8 cellular contexts compared by ENCODE assay signal in genomic region chr3:195546130-195546560, GRCh38. TPM values are rescaled to one million over a fixed set of nuclear protein-coding genes. Genes with fewer than 3 reads are reported as not detected.
DNase-seq lines count a peak whose midpoint lies in the region; ATAC-seq and TF ChIP-seq lines count a peak whose summit lies in the region.

No MANE protein-coding gene starts in this region.

- peaks cover 69% of the 10 kb centered on the region for H3K4me1 Mint-ChIP-seq in CD8-positive, alpha-beta T cell (ENCODE audit: low read depth)

- POLR2A ChIA-PET in CD8-positive, alpha-beta T cell (lab: Charles Lee): interaction anchor here (1.0 kb wide), 1 partner anchor 63 kb away, joined by 4 read pairs; no protein-coding TSS in a partner anchor
- POLR2A ChIA-PET in Panc1 (lab: Charles Lee): no interaction called here

- CTCF ChIA-PET in CD8-positive, alpha-beta T cell (lab: Charles Lee): interaction anchor here (1.0 to 1.2 kb wide), 3 partner anchors 24 to 348 kb away, joined by 3 to 4 read pairs (median 3); no protein-coding TSS in a partner anchor
- CTCF ChIA-PET in Panc1 (lab: Charles Lee): no interaction called here

- H3K36me3 Mint-ChIP-seq in CD8-positive, alpha-beta T cell: peaks cover 16% of the 10 kb centered on the region

- no peaks in the 10 kb centered on the region for H3K27me3 Mint-ChIP-seq in CD8-positive, alpha-beta T cell (ENCODE audit: low read depth)

- peak overlapping the region; percentile 22 for H3K27ac ChIP-seq in CD8-positive, alpha-beta T cell (ENCODE audit: low read depth, low read length)
- H3K27ac ChIP-seq in Panc1 (ENCODE audit: low read length) (no peak overlapping the region), psoas muscle (peak overlapping the region; percentile 24)

- H3K4me3 ChIP-seq in CD8-positive, alpha-beta T cell (ENCODE audit: low read depth, low read length): peak overlapping the region; percentile 31
- H3K4me3 ChIP-seq in Panc1 (ENCODE audit: low read depth in 2 of 2, low read length in 2 of 2) (no peak overlapping the region), psoas muscle (no peak overlapping the region)

- BruUV-seq in Panc1 (replicated peaks; lab: Mats Ljungman, UMichigan): no TSS peak

- in situ Hi-C loops in Panc1 (cut with HindIII; ENCODE audit: low pct_unique_long_range_greater_than_20kb, low sequenced_read_pairs): no loop called here

- peaks cover 67% of the 10 kb centered on the region for H3K4me1 ChIP-seq in CD8-positive, alpha-beta T cell (ENCODE audit: insufficient read depth, low read length)
- H3K4me1 ChIP-seq in Panc1 (ENCODE audit: control insufficient read depth, insufficient read depth, low read length) (peaks cover 9% of the 10 kb centered on the region), psoas muscle (peaks cover 32% of the 10 kb centered on the region)

- no peaks in the 10 kb centered on the region for H3K27me3 ChIP-seq in CD8-positive, alpha-beta T cell (ENCODE audit: insufficient read depth, low read length)
- no peaks in the 10 kb centered on the region for H3K27me3 ChIP-seq in Panc1 (ENCODE audit: control insufficient read depth, insufficient read depth, low read length)
- no peaks in the 10 kb centered on the region for H3K27me3 ChIP-seq in psoas muscle (ENCODE audit: insufficient read depth in 3 of 3, low read length in 2 of 3)

- intact Hi-C loops in CD8-positive, alpha-beta T cell (cut with DNase I, micrococcal nuclease): loop anchor here in 1 of 2 experiments (10.0 kb wide), 1 partner anchor 1061 kb away; the partner anchor contains the start of gene ATP13A3
- intact Hi-C loops in Panc1 (cut with micrococcal nuclease; ENCODE audit: unreplicated experiment) (no loop called here), psoas muscle (cut with DNase I) (no loop called here)

- DNase-seq in CD8-positive, alpha-beta T cell: peak in 1 of 7 experiments; percentile 18
- DNase-seq in Panc1 (ENCODE audit: low read depth, low spot score) (peak; percentile 82), dedifferentiated amniotic fluid mesenchymal stem cell (ENCODE audit: extremely low spot score) (peak; percentile 86), psoas muscle (peak in 1 of 2 donors; percentile 50), SIG-M5 treated with dmso at 0.1 percent for 504 hours (lab: John Stamatoyannopoulos, UW; ENCODE audit: unreplicated experiment) (no peak), T-helper 9 cell (no peak)

- H3K9me3 Mint-ChIP-seq in CD8-positive, alpha-beta T cell: no peaks in the 10 kb centered on the region

- no peaks in the 10 kb centered on the region for H3K36me3 ChIP-seq in CD8-positive, alpha-beta T cell (ENCODE audit: insufficient read depth, low read length)
- H3K36me3 ChIP-seq in Panc1 (ENCODE audit: control insufficient read depth, insufficient read depth, low read length) (no peaks in the 10 kb centered on the region), psoas muscle (ENCODE audit: insufficient read depth in 1 of 2, low read depth in 1 of 2) (no peaks in the 10 kb centered on the region)

- no peak for TF ChIP-seq CTCF in CD8-positive, alpha-beta T cell (IDR thresholded peaks at IDR 0.05)
- TF ChIP-seq CTCF in Panc1 (IDR thresholded peaks at IDR 0.05) (no peak), psoas muscle (IDR thresholded peaks at IDR 0.05) (no peak)

- H3K4me3 Mint-ChIP-seq in CD8-positive, alpha-beta T cell: peak overlapping the region; percentile 93

- WGBS in psoas muscle, 3 donors: 38 to 52% (median 40%) methylated on average over 4 of the region's 4 CpGs

- peak overlapping the region; percentile 97 for H3K27ac Mint-ChIP-seq in CD8-positive, alpha-beta T cell

- no peaks in the 10 kb centered on the region for H3K9me3 ChIP-seq in CD8-positive, alpha-beta T cell (ENCODE audit: low read length)
- H3K9me3 ChIP-seq in Panc1 (ENCODE audit: control insufficient read depth, insufficient read depth, low read depth, low read length) (no peaks in the 10 kb centered on the region), psoas muscle (no peaks in the 10 kb centered on the region)

- no peak for ATAC-seq in CD8-positive, alpha-beta T cell
- ATAC-seq in Panc1 (no peak), psoas muscle (no peak), HG03457 (IDR thresholded peaks at IDR 0.05; ENCODE audit: unreplicated experiment) (no peak), HG03196 (IDR thresholded peaks at IDR 0.05; ENCODE audit: unreplicated experiment) (no peak)

RNA-seq across cellular contexts. Expression of gene PPP1R2, which starts 3.0 kb away (rescaled TPM):
- total RNA-seq in CD8-positive, alpha-beta T cell: 100 to 1,000 TPM; 160 to 166 TPM
- total RNA-seq in Panc1 (2021; ENCODE audit: unreplicated experiment): 60.2 TPM
- polyA plus RNA-seq in Panc1 (2012; ENCODE audit: insufficient read length): 55.4 TPM
- 100 to 1,000 TPM in 1 of 4 donors, 10 to 100 TPM in 3; 52.3 to 152 (median 91.5) TPM for total RNA-seq in psoas muscle
- 10 to 100 TPM; 45.0 to 81.9 (median 70.6) TPM for polyA plus RNA-seq in psoas muscle

RNA-seq across cellular contexts. Expression of gene APOD, which starts 37.6 kb away (rescaled TPM):
- total RNA-seq in CD8-positive, alpha-beta T cell: not detected
- not detected for total RNA-seq in Panc1 (2021; ENCODE audit: unreplicated experiment)
- not detected for polyA plus RNA-seq in Panc1 (2012; ENCODE audit: insufficient read length)
- total RNA-seq in psoas muscle: 100 to 1,000 TPM; 265 to 468 (median 389) TPM
- polyA plus RNA-seq in psoas muscle: 100 to 1,000 TPM; 304 to 629 (median 370) TPM

Comparison
In these comparisons a context has a peak if more than half of its experiments do, and no peak if none do; other contexts are left out.
1. DNase-seq: peak in Panc1 (single experiment) and dedifferentiated amniotic fluid mesenchymal stem cell (single experiment); none in SIG-M5 treated with dmso at 0.1 percent for 504 hours (single experiment) and T-helper 9 cell (single experiment).
2. RNA of gene APOD, which starts 37.6 kb away (total RNA-seq): 265 to 468 TPM in psoas muscle; not detected in Panc1 (single experiment) and not detected in CD8-positive, alpha-beta T cell; every median in the first group is over 100 times any median in the second.